In genomic region chr7:74544706-74545469, GRCh38 we compare ENCODE assay signal across 9 cellular contexts.
DNase-seq lines count a peak whose midpoint lies in the region; ATAC-seq and TF ChIP-seq lines count a peak whose summit lies in the region.
"Had no signal": no experiment of that assay in that cellular context is flagged by ENCODE, and none has a peak within 500 bp of the region (broad histone marks: within the 10 kb centered on the region; RNA-seq: fewer than 3 reads in every experiment).

No MANE protein-coding gene starts in this region.

- H3K36me3 Mint-ChIP-seq in brain: peaks cover 95% of the 10 kb centered on the region
- no peaks in the 10 kb centered on the region for H3K36me3 Mint-ChIP-seq in CD4-positive, alpha-beta memory T cell

- no peaks in the 10 kb centered on the region for H3K4me1 ChIP-seq in CD4-positive, alpha-beta memory T cell (ENCODE audit: insufficient read depth, low read length)

- in situ Hi-C loops in GM13977 (cut with MboI; ENCODE audit: low pct_unique_long_range_greater_than_20kb, low sequenced_read_pairs, unreplicated experiment): no loop called here

- H3K9me3 Mint-ChIP-seq in brain: no peaks in the 10 kb centered on the region
- H3K9me3 Mint-ChIP-seq in CD4-positive, alpha-beta memory T cell: peaks cover 0 to 7% (median 0%) of the 10 kb centered on the region in 8 donors

- CTCF ChIA-PET in CD4-positive, alpha-beta memory T cell (lab: Charles Lee; ENCODE audit: partially characterized antibody): interaction anchor here (1.2 to 2.2 kb wide), 2 partner anchors 94 to 127 kb away, joined by 3 to 5 read pairs; no protein-coding TSS in a partner anchor

- H3K27ac Mint-ChIP-seq in brain: peak overlapping the region in 2 of 5 experiments; percentile 36 to 77
- peak overlapping the region in 1 of 7 donors; percentile 68 for H3K27ac Mint-ChIP-seq in CD4-positive, alpha-beta memory T cell

- no peaks in the 10 kb centered on the region for H3K36me3 ChIP-seq in CD4-positive, alpha-beta memory T cell (ENCODE audit: insufficient read depth, low read length)

- POLR2A ChIA-PET in CD4-positive, alpha-beta memory T cell (lab: Charles Lee; ENCODE audit: partially characterized antibody): no interaction called here

- ATAC-seq in omental fat pad (ENCODE audit: low FRiP score) (no peak), HG02981 (IDR thresholded peaks at IDR 0.05; ENCODE audit: unreplicated experiment) (no peak)

- no peak overlapping the region for H3K4me3 ChIP-seq in CD4-positive, alpha-beta memory T cell (ENCODE audit: low read length in 2 of 2)

- H3K27me3 ChIP-seq in CD4-positive, alpha-beta memory T cell (ENCODE audit: insufficient read depth, low read length): no peaks in the 10 kb centered on the region

- TF ChIP-seq CTCF in GM13977 (IDR thresholded peaks at IDR 0.05; ENCODE audit: extremely low read depth, insufficient read depth, missing control alignments) (peak; percentile 44), brain (conservative IDR thresholded peaks at IDR 0.05) (peak; percentile 57 to 59), omental fat pad (IDR thresholded peaks at IDR 0.05) (no peak)

- intact Hi-C loops in CD4-positive, alpha-beta memory T cell (cut with micrococcal nuclease): loop anchor here (5.0 kb wide), 1 partner anchor 128 kb away; no protein-coding TSS in a partner anchor

- peaks cover 9% of the 10 kb centered on the region for H3K4me1 Mint-ChIP-seq in brain
- no peaks in the 10 kb centered on the region for H3K4me1 Mint-ChIP-seq in CD4-positive, alpha-beta memory T cell

- no peaks in the 10 kb centered on the region for H3K9me3 ChIP-seq in CD4-positive, alpha-beta memory T cell (ENCODE audit: control insufficient read depth in 1 of 2, low read length in 2 of 2)

- no peak overlapping the region for H3K27ac ChIP-seq in CD4-positive, alpha-beta memory T cell (ENCODE audit: low read depth, low read length)

- DNase-seq in AG08396 (ENCODE audit: low spot score) (peak; percentile 63), GM13977 (ENCODE audit: low spot score) (peak; percentile 62), NOMO-1 treated with DMSO at 0.1 percent for 48 hours (lab: John Stamatoyannopoulos, UW; ENCODE audit: unreplicated experiment) (peak; percentile 90), lung microvascular endothelial cell (ENCODE audit: low read depth in 2 of 2) (peak; percentile 59 to 61), omental fat pad (ENCODE audit: low spot score) (no peak)
- DNase-seq in CD4-positive, alpha-beta memory T cell: no peak
- DNase-seq: left cardiac atrium had no signal

- H3K4me3 Mint-ChIP-seq in brain: no peak overlapping the region
- H3K4me3 Mint-ChIP-seq in CD4-positive, alpha-beta memory T cell: no peak overlapping the region

- no peaks in the 10 kb centered on the region for H3K27me3 Mint-ChIP-seq in brain
- H3K27me3 Mint-ChIP-seq in CD4-positive, alpha-beta memory T cell: no peaks in the 10 kb centered on the region

Comparison
In these comparisons a context has a peak if more than half of its experiments do, and no peak if none do; other contexts are left out.
1. DNase-seq: peak in AG08396 (single experiment), GM13977 (single experiment), NOMO-1 treated with DMSO at 0.1 percent for 48 hours (single experiment) and lung microvascular endothelial cell (2 of 2); none in omental fat pad (single experiment) and CD4-positive, alpha-beta memory T cell (0 of 5).
2. CTCF ChIP-seq: peak in GM13977 (single experiment) and brain (2 of 2); none in omental fat pad (0 of 3).